ENCODE assay signal across 28 cellular contexts in genomic region chr3:169328471-169328870, GRCh38.
"Had no signal": no experiment of that assay in that cellular context is flagged by ENCODE, and none has a peak within 500 bp of the region (broad histone marks: within the 10 kb centered on the region; RNA-seq: fewer than 3 reads in every experiment).

No MANE protein-coding gene starts in this region.

- H3K4me3 Mint-ChIP-seq: activated CD4-positive, alpha-beta T cell treated with anti-CD3 and anti-CD28 coated beads for 36 hours; activated CD8-positive, alpha-beta memory T cell treated with anti-CD3 and anti-CD28 coated beads, Interleukin-2, amount 10 ng/mL, durations not matched to agents 7 days and 5 days; activated CD8-positive, alpha-beta T cell treated with anti-CD3 and anti-CD28 coated beads, Interleukin-2, amount 10 ng/mL, durations not matched to agents 7 days and 5 days; activated naive CD4-positive, alpha-beta T cell treated with anti-CD3 and anti-CD28 coated beads, Interleukin-2, amount 50 U/mL, for 24 hours; activated naive CD8-positive, alpha-beta T cell treated with anti-CD3 and anti-CD28 coated beads, Interleukin-2, amount 50 U/mL, for 24 hours; naive B cell; neural crest cell; T-cell had no signal

- H3K36me3 ChIP-seq: heart right ventricle, left ventricle myocardium inferior, right atrium auricular region, tibial nerve had no signal

- H3K9me3 ChIP-seq: heart right ventricle, left ventricle myocardium inferior, right atrium auricular region, tibial nerve had no signal

- H3K4me1 Mint-ChIP-seq: activated CD4-positive, alpha-beta T cell treated with anti-CD3 and anti-CD28 coated beads for 36 hours; activated CD8-positive, alpha-beta memory T cell treated with anti-CD3 and anti-CD28 coated beads, Interleukin-2, amount 10 ng/mL, durations not matched to agents 7 days and 5 days; activated naive CD4-positive, alpha-beta T cell treated with anti-CD3 and anti-CD28 coated beads, Interleukin-2, amount 50 U/mL, for 24 hours; activated naive CD8-positive, alpha-beta T cell treated with anti-CD3 and anti-CD28 coated beads, Interleukin-2, amount 50 U/mL, for 24 hours; T-cell had no signal

- H2AFZ ChIP-seq: parathyroid adenoma had no signal

- DNase-seq: activated CD4-positive, alpha-beta T cell treated with anti-CD3 and anti-CD28 coated beads for 36 hours; activated CD4-positive, CD25-positive, alpha-beta regulatory T cell; activated CD8-positive, alpha-beta memory T cell treated with anti-CD3 and anti-CD28 coated beads, Interleukin-2, amount 10 ng/mL, durations not matched to agents 7 days and 5 days; activated CD8-positive, alpha-beta T cell treated with anti-CD3 and anti-CD28 coated beads, Interleukin-2, amount 10 ng/mL, durations not matched to agents 7 days and 5 days; activated naive CD8-positive, alpha-beta T cell treated with anti-CD3 and anti-CD28 coated beads, Interleukin-2, amount 50 U/mL, for 24 hours; activated T-cell treated with anti-CD3 and anti-CD28 coated beads, Interleukin-2, amount 50 U/mL, for 48 hours; amygdala; caudate nucleus; foreskin keratinocyte; heart right ventricle; islet precursor cell; left ventricle myocardium inferior; mesendoderm; naive B cell; occipital lobe; stimulated activated CD4-positive, alpha-beta T cell treated with anti-CD3 and anti-CD28 coated beads, Interleukin-15, amount 100 ng/mL, for 24 hours; stimulated activated CD4-positive, alpha-beta T cell treated with anti-CD3 and anti-CD28 coated beads, Interleukin-2, amount 100 ng/mL, for 24 hours; stimulated activated naive CD4-positive, alpha-beta T cell treated with Interleukin-2 at 50 U/mL for 16 hours had no signal

- H3K27ac ChIP-seq: foreskin keratinocyte, heart right ventricle, left ventricle myocardium inferior, parathyroid adenoma, right atrium auricular region, tibial nerve had no signal

- H3K9ac ChIP-seq: parathyroid adenoma had no signal

- H3K27ac Mint-ChIP-seq: activated CD4-positive, alpha-beta T cell treated with anti-CD3 and anti-CD28 coated beads for 36 hours; activated CD8-positive, alpha-beta memory T cell treated with anti-CD3 and anti-CD28 coated beads, Interleukin-2, amount 10 ng/mL, durations not matched to agents 7 days and 5 days; activated CD8-positive, alpha-beta T cell treated with anti-CD3 and anti-CD28 coated beads, Interleukin-2, amount 10 ng/mL, durations not matched to agents 7 days and 5 days; activated naive CD4-positive, alpha-beta T cell treated with anti-CD3 and anti-CD28 coated beads, Interleukin-2, amount 50 U/mL, for 24 hours; activated naive CD8-positive, alpha-beta T cell treated with anti-CD3 and anti-CD28 coated beads, Interleukin-2, amount 50 U/mL, for 24 hours; activated T-helper 2 cell treated with anti-CD3 and anti-CD28 coated beads, Interferon-gamma antibody, Interleukin-2, Interleukin-4, amounts not matched to agents 10 μg/mL and 5 μg/mL and 100 μg/mL, durations not matched to agents 14 hours and 24 hours and 36 hours; naive B cell; T-cell had no signal

- FAIRE-seq: endothelial cell of umbilical vein, urothelium cell line had no signal

- H3K27me3 ChIP-seq: foreskin keratinocyte, heart right ventricle, right atrium auricular region, tibial nerve had no signal

- ATAC-seq: activated CD4-positive, alpha-beta T cell treated with anti-CD3 and anti-CD28 coated beads for 36 hours; activated CD8-positive, alpha-beta memory T cell treated with anti-CD3 and anti-CD28 coated beads, Interleukin-2, amount 10 ng/mL, durations not matched to agents 7 days and 5 days; activated CD8-positive, alpha-beta T cell treated with anti-CD3 and anti-CD28 coated beads, Interleukin-2, amount 10 ng/mL, durations not matched to agents 7 days and 5 days; activated naive CD8-positive, alpha-beta T cell treated with anti-CD3 and anti-CD28 coated beads, Interleukin-2, amount 50 U/mL, for 24 hours; foreskin keratinocyte; T-cell had no signal

- H3K79me2 ChIP-seq: parathyroid adenoma had no signal

- H3K9me3 Mint-ChIP-seq: activated naive CD4-positive, alpha-beta T cell treated with anti-CD3 and anti-CD28 coated beads, Interleukin-2, amount 50 U/mL, for 24 hours; activated naive CD8-positive, alpha-beta T cell treated with anti-CD3 and anti-CD28 coated beads, Interleukin-2, amount 50 U/mL, for 24 hours; activated T-helper 2 cell treated with anti-CD3 and anti-CD28 coated beads, Interferon-gamma antibody, Interleukin-2, Interleukin-4, amounts not matched to agents 10 μg/mL and 5 μg/mL and 100 μg/mL, durations not matched to agents 14 hours and 24 hours and 36 hours; naive B cell; T-cell had no signal

- H3K4me3 ChIP-seq: heart right ventricle, left ventricle myocardium inferior, lung, right atrium auricular region, tibial nerve had no signal

- H3K36me3 Mint-ChIP-seq: activated CD8-positive, alpha-beta memory T cell treated with anti-CD3 and anti-CD28 coated beads, Interleukin-2, amount 10 ng/mL, durations not matched to agents 7 days and 5 days; activated naive CD4-positive, alpha-beta T cell treated with anti-CD3 and anti-CD28 coated beads, Interleukin-2, amount 50 U/mL, for 24 hours; naive B cell; T-cell had no signal

- H3K27me3 Mint-ChIP-seq: naive B cell had no signal

- H3K4me1 ChIP-seq: foreskin keratinocyte, parathyroid adenoma had no signal
